15 cellular contexts compared by ENCODE assay signal in genomic region chr10:93762979-93763391, GRCh38. TPM values are rescaled to one million over a fixed set of nuclear protein-coding genes. Genes with fewer than 3 reads are reported as not detected.
DNase-seq lines count a peak whose midpoint lies in the region; ATAC-seq and TF ChIP-seq lines count a peak whose summit lies in the region.
"Had no signal": no experiment of that assay in that cellular context is flagged by ENCODE, and none has a peak within 500 bp of the region (broad histone marks: within the 10 kb centered on the region; RNA-seq: fewer than 3 reads in every experiment).

No MANE protein-coding gene starts in this region.

- H3K4me3 Mint-ChIP-seq in Caco-2 (ENCODE audit: unreplicated experiment), result peak overlapping the region; percentile 18

- intact Hi-C loops in Caco-2 (cut with micrococcal nuclease; ENCODE audit: unreplicated experiment), result no loop called here

- no peaks in the 10 kb centered on the region for H3K27me3 ChIP-seq in Caco-2 (replicated peaks; ENCODE audit: control insufficient read depth, insufficient read depth, low read length)

- ATAC-seq in esophagus mucosa, result peak; percentile 20
- no peak for ATAC-seq in GM19324 (IDR thresholded peaks at IDR 0.05; ENCODE audit: low FRiP score, unreplicated experiment)

- CTCF ChIA-PET in Caco-2 (lab: Charles Lee), result no interaction called here

- peaks cover 7% of the 10 kb centered on the region for H3K4me1 Mint-ChIP-seq in Caco-2 (ENCODE audit: low read depth, unreplicated experiment)

- POLR2A ChIA-PET in Caco-2 (lab: Charles Lee), result no interaction called here

- no peaks in the 10 kb centered on the region for H3K9me3 ChIP-seq in Caco-2
- H3K9me3 ChIP-seq: left ventricle myocardium inferior had no signal

- H3K4me1 ChIP-seq in Caco-2, result no peaks in the 10 kb centered on the region

- TF ChIP-seq CTCF in Caco-2 (IDR thresholded peaks at IDR 0.05; ENCODE audit: insufficient read depth in 1 of 2, low read depth in 1 of 2, low read length in 1 of 2, severe bottlenecking in 1 of 2, unreplicated experiment in 1 of 2) (no peak), GM20000 (IDR thresholded peaks at IDR 0.05; ENCODE audit: extremely low read depth, missing control alignments) (no peak), LNCaP clone FGC (IDR thresholded peaks at IDR 0.05; ENCODE audit: control insufficient read depth, extremely low read depth, insufficient read depth) (no peak)

- no peaks in the 10 kb centered on the region for H3K9me3 Mint-ChIP-seq in Caco-2 (ENCODE audit: unreplicated experiment)

- no peaks in the 10 kb centered on the region for H3K36me3 Mint-ChIP-seq in Caco-2 (ENCODE audit: insufficient read depth, unreplicated experiment)

- no peak overlapping the region for H3K27ac Mint-ChIP-seq in Caco-2 (ENCODE audit: unreplicated experiment)

- DNase-seq in Caco-2 (peak; percentile 69 to 71), GM20000 (ENCODE audit: low spot score) (peak; percentile 20), LNCaP clone FGC (ENCODE audit: low read depth) (peak; percentile 78), NCI-H510A (lab: John Stamatoyannopoulos, UW) (no peak), epidermal melanocyte (ENCODE audit: insufficient read length, low spot score) (no peak), AG20443 (ENCODE audit: low spot score) (no peak)
- DNase-seq: DMS79; effector CD8-positive, alpha-beta T cell; GOT3; left ventricle myocardium inferior; nucleus accumbens; SHP77; stimulated activated CD4-positive, alpha-beta T cell treated with anti-CD3 and anti-CD28 coated beads, Interleukin-15, amount 100 ng/mL, for 24 hours had no signal

- no peaks in the 10 kb centered on the region for H3K36me3 ChIP-seq in Caco-2 (ENCODE audit: control insufficient read depth, insufficient read depth, low read length)
- H3K36me3 ChIP-seq: left ventricle myocardium inferior had no signal

- H3K27me3 Mint-ChIP-seq in Caco-2 (ENCODE audit: insufficient read depth, unreplicated experiment), result no peaks in the 10 kb centered on the region

- BruUV-seq in Caco-2 (replicated peaks; lab: Mats Ljungman, UMichigan), result no TSS peak

- H3K4me3 ChIP-seq in Caco-2 (ENCODE audit: low read depth, low read length) (no peak overlapping the region), LNCaP clone FGC (ENCODE audit: low read depth, low read length) (no peak overlapping the region)
- H3K4me3 ChIP-seq: left ventricle myocardium inferior had no signal

RNA-seq across cellular contexts. Expression of gene LGI1, which starts 5.2 kb away (rescaled TPM):
- total RNA-seq in Caco-2 (2022), result 0.48 and 1.1 TPM in 2 replicates
- not detected for total RNA-seq in esophagus mucosa
- total RNA-seq: left ventricle myocardium inferior had no signal

Comparison
In these comparisons a context has a peak if more than half of its experiments do, and no peak if none do; other contexts are left out.
1. DNase-seq: peak in Caco-2 (2 of 2), GM20000 (single experiment) and LNCaP clone FGC (single experiment); none in NCI-H510A (single experiment), epidermal melanocyte (single experiment) and AG20443 (single experiment).